ENCODE assay signal across 17 cellular contexts in genomic region chr18:74790451-74790850, GRCh38.
"Had no signal": no experiment of that assay in that cellular context is flagged by ENCODE, and none has a peak within 500 bp of the region (broad histone marks: within the 10 kb centered on the region; RNA-seq: fewer than 3 reads in every experiment).

No MANE protein-coding gene starts in this region.

- H3K9me3 ChIP-seq: heart left ventricle, neutrophil, psoas muscle, sigmoid colon, testis, tibial nerve, upper lobe of right lung had no signal

- H3K27me3 ChIP-seq: heart left ventricle, neutrophil, sigmoid colon, testis, tibial nerve, upper lobe of right lung had no signal

- H3K27ac ChIP-seq: heart left ventricle, neutrophil, psoas muscle, sigmoid colon, skin epidermis, testis, tibial nerve, upper lobe of right lung had no signal

- ATAC-seq: heart left ventricle; naive thymus-derived CD4-positive, alpha-beta T cell; psoas muscle; stimulated activated naive B cell treated with anti-CD40 and anti-IgM and Interleukin-4, amounts not matched to agents 10 μg/mL and 1 μg/mL and 100 μg/mL, for 72 hours; stimulated activated naive CD8-positive, alpha-beta T cell treated with anti-CD3 and anti-CD28 coated beads, Interleukin-15, amount 100 ng/mL, for 72 hours; upper lobe of right lung had no signal

- H3K36me3 ChIP-seq: sigmoid colon, upper lobe of right lung had no signal

- H3K4me1 ChIP-seq: heart left ventricle, psoas muscle, sigmoid colon, testis, tibial nerve, upper lobe of right lung had no signal

- H3K4me3 ChIP-seq: heart left ventricle, psoas muscle, sigmoid colon, skin epidermis, testis, tibial nerve, upper lobe of right lung had no signal

- DNase-seq: heart left ventricle; hippocampal formation; mesendoderm; naive thymus-derived CD4-positive, alpha-beta T cell; nephron progenitor cell; psoas muscle; retina; sigmoid colon; stimulated activated CD4-positive, alpha-beta T cell treated with anti-CD3 and anti-CD28 coated beads, Interleukin-2, amount 100 ng/mL, for 24 hours; stimulated activated CD4-positive, alpha-beta T cell treated with anti-CD3 and anti-CD28 coated beads, Interleukin-4, amount 100 ng/mL, for 4 hours; stimulated activated naive B cell treated with anti-CD40 and anti-IgM and Interleukin-4, amounts not matched to agents 10 μg/mL and 1 μg/mL and 100 μg/mL, for 72 hours; stimulated activated naive CD8-positive, alpha-beta T cell treated with anti-CD3 and anti-CD28 coated beads, Interleukin-15, amount 100 ng/mL, for 72 hours; testis; upper lobe of right lung had no signal
